ENCODE assay signal across 27 cellular contexts in the genomic region with DNA sequence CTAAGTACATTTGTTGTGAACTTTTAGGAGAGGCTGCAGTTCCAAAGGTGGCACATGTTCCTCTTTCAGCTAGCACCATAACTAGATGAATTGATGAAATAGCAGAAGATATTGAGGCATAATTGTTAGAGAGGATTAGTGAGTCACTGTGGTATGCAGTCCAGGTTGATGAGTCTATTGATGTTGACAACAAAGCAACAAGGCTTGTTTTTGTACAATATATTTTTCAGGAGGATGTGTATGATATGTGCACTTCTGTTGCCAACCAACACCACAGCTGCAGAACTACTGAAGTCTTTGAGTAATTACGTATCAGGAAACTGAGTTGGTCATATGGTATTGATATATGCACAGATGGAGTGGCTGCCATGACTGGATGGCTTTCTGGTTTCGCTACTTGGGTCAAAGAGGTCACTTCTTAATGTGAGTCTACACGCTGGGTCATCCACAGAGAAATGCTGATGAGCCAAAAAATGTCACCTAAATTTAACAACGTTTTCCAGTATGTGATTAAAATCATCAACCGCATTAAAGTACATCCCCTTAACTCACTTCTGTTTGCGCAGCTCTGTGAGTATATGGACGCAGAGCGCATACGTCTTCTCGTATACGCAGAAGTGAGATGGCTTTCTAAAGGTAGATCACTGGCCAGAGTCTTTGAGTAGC.
"Had no signal": no experiment of that assay in that cellular context is flagged by ENCODE, and none has a peak within 500 bp of the region (broad histone marks: within the 10 kb centered on the region; RNA-seq: fewer than 3 reads in every experiment).

No MANE protein-coding gene starts in this region.

- ATAC-seq: effector memory CD8-positive, alpha-beta T cell; esophagus mucosa; heart right ventricle; left colon; lower lobe of right lung; naive thymus-derived CD8-positive, alpha-beta T cell; right cardiac atrium; stimulated activated memory B cell treated with anti-CD40 and anti-IgM and Interleukin-4, amounts not matched to agents 10 μg/mL and 1 μg/mL and 100 μg/mL, for 72 hours; stimulated activated naive CD8-positive, alpha-beta T cell treated with anti-CD3 and anti-CD28 coated beads, Interleukin-15, Interleukin-2, amounts not matched to agents 100 U/mL and 50 U/mL, for 24 hours had no signal

- H3K9me3 Mint-ChIP-seq: nephron progenitor cell; stimulated activated memory B cell treated with anti-CD40 and anti-IgM and Interleukin-4, amounts not matched to agents 10 μg/mL and 1 μg/mL and 100 μg/mL, for 72 hours; type B pancreatic cell had no signal

- H3K4me1 Mint-ChIP-seq: naive thymus-derived CD8-positive, alpha-beta T cell; stimulated activated memory B cell treated with anti-CD40 and anti-IgM and Interleukin-4, amounts not matched to agents 10 μg/mL and 1 μg/mL and 100 μg/mL, for 72 hours had no signal

- H3K27ac Mint-ChIP-seq: effector memory CD8-positive, alpha-beta T cell; naive thymus-derived CD8-positive, alpha-beta T cell; nephron progenitor cell; stimulated activated memory B cell treated with anti-CD40 and anti-IgM and Interleukin-4, amounts not matched to agents 10 μg/mL and 1 μg/mL and 100 μg/mL, for 72 hours; type B pancreatic cell had no signal

- H3K27me3 ChIP-seq: heart right ventricle, spleen, testis, tibial artery had no signal

- H3K27ac ChIP-seq: epithelial cell of prostate, heart right ventricle, left ventricle myocardium inferior, lower lobe of right lung, prostate gland, skin epidermis, spleen, testis, tibial artery had no signal

- H3K9me3 ChIP-seq: heart right ventricle, left ventricle myocardium inferior, lower lobe of right lung, prostate gland, spleen, testis, tibial artery had no signal

- H3K4me3 Mint-ChIP-seq: effector memory CD8-positive, alpha-beta T cell; naive thymus-derived CD8-positive, alpha-beta T cell; nephron progenitor cell; stimulated activated memory B cell treated with anti-CD40 and anti-IgM and Interleukin-4, amounts not matched to agents 10 μg/mL and 1 μg/mL and 100 μg/mL, for 72 hours; type B pancreatic cell had no signal

- DNase-seq: cortex of kidney; effector memory CD8-positive, alpha-beta T cell; foreskin melanocyte; glutamatergic neuron; heart right ventricle; hippocampal formation; left colon; left ventricle myocardium inferior; lower lobe of right lung; naive thymus-derived CD8-positive, alpha-beta T cell; nephron progenitor cell; nucleus accumbens; right cardiac atrium; spleen; stimulated activated CD4-positive, alpha-beta T cell treated with anti-CD3 and anti-CD28 coated beads, Interleukin-4, amount 100 ng/mL, for 4 hours; stimulated activated naive CD8-positive, alpha-beta T cell treated with anti-CD3 and anti-CD28 coated beads, Interleukin-15, Interleukin-2, amounts not matched to agents 100 U/mL and 50 U/mL, for 24 hours; substantia nigra; testis; tibial artery had no signal

- H3K27me3 Mint-ChIP-seq: effector memory CD8-positive, alpha-beta T cell; naive thymus-derived CD8-positive, alpha-beta T cell; stimulated activated memory B cell treated with anti-CD40 and anti-IgM and Interleukin-4, amounts not matched to agents 10 μg/mL and 1 μg/mL and 100 μg/mL, for 72 hours; type B pancreatic cell had no signal

- H3K36me3 Mint-ChIP-seq: naive thymus-derived CD8-positive, alpha-beta T cell; stimulated activated memory B cell treated with anti-CD40 and anti-IgM and Interleukin-4, amounts not matched to agents 10 μg/mL and 1 μg/mL and 100 μg/mL, for 72 hours; type B pancreatic cell had no signal

- FAIRE-seq: endometrium, islet of Langerhans had no signal

- H3K36me3 ChIP-seq: heart right ventricle, left ventricle myocardium inferior, lower lobe of right lung, prostate gland, spleen, tibial artery had no signal

- H3K4me3 ChIP-seq: heart right ventricle, left ventricle myocardium inferior, lower lobe of right lung, prostate gland, skin epidermis, spleen, testis, tibial artery had no signal

- H3K4me1 ChIP-seq: heart right ventricle, left ventricle myocardium inferior, lower lobe of right lung, prostate gland, testis, tibial artery had no signal
